In the genomic region with DNA sequence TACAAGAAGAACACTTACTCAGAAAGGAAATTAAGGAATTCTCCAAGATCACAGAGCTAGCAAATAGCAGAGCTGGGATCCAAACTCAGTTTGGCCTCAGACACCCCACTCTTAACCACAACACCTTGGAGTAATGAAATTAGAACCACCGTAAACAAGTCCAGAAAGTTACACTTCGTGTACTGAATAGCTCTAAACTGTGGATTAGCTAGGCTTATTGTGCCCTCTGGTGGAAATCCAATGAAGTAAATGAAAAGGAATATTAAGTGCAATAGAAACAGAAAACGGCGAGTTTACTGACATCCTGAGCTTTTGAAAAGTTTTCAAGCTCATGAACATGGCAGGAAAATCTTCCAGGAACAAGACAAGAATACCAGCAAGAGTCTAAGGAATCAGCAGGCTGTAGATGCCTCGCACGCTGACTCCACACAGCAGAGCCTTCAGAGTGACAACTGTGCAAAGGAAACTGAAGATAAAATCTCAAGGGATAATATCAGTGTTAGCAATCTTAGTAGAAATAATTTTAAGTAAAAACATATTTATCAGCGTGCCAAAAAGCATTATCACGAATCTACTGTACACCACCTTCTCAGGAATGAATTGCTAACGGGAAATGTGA, we compare ENCODE assay signal across 1 cellular context.
TF ChIP-seq lines count a peak whose summit lies in the region.

No MANE protein-coding gene starts in this region.

TF ChIP-seq in HepG2, 621 proteins besides CTCF, POLR2A, EP300 and RAD21:
- TF ChIP-seq, protein P1, sequence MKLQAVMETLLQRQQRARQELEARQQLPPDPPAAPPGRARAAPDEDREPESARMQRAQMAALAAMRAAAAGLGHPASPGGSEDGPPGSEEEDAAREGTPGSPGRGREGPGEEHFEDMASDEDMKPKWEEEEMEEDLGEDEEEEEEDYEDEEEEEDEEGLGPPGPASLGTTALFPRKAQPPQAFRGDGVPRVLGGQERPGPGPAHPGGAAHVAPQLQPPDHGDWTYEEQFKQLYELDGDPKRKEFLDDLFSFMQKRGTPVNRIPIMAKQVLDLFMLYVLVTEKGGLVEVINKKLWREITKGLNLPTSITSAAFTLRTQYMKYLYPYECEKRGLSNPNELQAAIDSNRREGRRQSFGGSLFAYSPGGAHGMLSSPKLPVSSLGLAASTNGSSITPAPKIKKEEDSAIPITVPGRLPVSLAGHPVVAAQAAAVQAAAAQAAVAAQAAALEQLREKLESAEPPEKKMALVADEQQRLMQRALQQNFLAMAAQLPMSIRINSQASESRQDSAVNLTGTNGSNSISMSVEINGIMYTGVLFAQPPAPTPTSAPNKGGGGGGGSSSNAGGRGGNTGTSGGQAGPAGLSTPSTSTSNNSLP (IDR thresholded peaks at IDR 0.05; ENCODE audit: low read depth, low read length), result peak; percentile 44; the same call in 1 of the 2 replicates
- TF ChIP-seq CREM (IDR thresholded peaks at IDR 0.05) (no peak), CREM (CRISPR knock-in tag; IDR thresholded peaks at IDR 0.05) (no peak), SMC3 (IDR thresholded peaks at IDR 0.05; ENCODE audit: low read length) (peak; percentile 79), STAG1 (CRISPR knock-in tag; IDR thresholded peaks at IDR 0.05) (peak; percentile 85), SMAD3 (CRISPR knock-in tag; IDR thresholded peaks at IDR 0.05) (0 out of 2 replicates have a peak, but pooled peaks have one; percentile 25), BRCA1 (CRISPR knock-in tag; IDR thresholded peaks at IDR 0.05) (0 out of 2 replicates have a peak, but pooled peaks have one; percentile 51), FOXA3 (CRISPR knock-in tag; IDR thresholded peaks at IDR 0.05) (0 out of 2 replicates have a peak, but pooled peaks have one; percentile 17), GFI1 (CRISPR knock-in tag; IDR thresholded peaks at IDR 0.05; ENCODE audit: borderline replicate concordance) (0 out of 2 replicates have a peak, but pooled peaks have one; percentile 29), ISL2 (CRISPR knock-in tag; IDR thresholded peaks at IDR 0.05) (0 out of 2 replicates have a peak, but pooled peaks have one; percentile 29), ZNF781 (CRISPR knock-in tag; IDR thresholded peaks at IDR 0.05; ENCODE audit: borderline replicate concordance, not compliant biosample characterization) (no peak)
- TF ChIP-seq, protein P2, sequence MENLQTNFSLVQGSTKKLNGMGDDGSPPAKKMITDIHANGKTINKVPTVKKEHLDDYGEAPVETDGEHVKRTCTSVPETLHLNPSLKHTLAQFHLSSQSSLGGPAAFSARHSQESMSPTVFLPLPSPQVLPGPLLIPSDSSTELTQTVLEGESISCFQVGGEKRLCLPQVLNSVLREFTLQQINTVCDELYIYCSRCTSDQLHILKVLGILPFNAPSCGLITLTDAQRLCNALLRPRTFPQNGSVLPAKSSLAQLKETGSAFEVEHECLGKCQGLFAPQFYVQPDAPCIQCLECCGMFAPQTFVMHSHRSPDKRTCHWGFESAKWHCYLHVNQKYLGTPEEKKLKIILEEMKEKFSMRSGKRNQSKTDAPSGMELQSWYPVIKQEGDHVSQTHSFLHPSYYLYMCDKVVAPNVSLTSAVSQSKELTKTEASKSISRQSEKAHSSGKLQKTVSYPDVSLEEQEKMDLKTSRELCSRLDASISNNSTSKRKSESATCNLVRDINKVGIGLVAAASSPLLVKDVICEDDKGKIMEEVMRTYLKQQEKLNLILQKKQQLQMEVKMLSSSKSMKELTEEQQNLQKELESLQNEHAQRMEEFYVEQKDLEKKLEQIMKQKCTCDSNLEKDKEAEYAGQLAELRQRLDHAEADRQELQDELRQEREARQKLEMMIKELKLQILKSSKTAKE (CRISPR knock-in tag; IDR thresholded peaks at IDR 0.05; ENCODE audit: borderline replicate concordance), result no peak
